ENCODE assay signal across 9 cellular contexts in genomic region chr19:46744005-46744691, GRCh38.
DNase-seq lines count a peak whose midpoint lies in the region; ATAC-seq lines count a peak whose summit lies in the region.
"Had no signal": no experiment of that assay in that cellular context is flagged by ENCODE, and none has a peak within 500 bp of the region (broad histone marks: within the 10 kb centered on the region; RNA-seq: fewer than 3 reads in every experiment).

No MANE protein-coding gene starts in this region.

- DNase-seq in HAP-1 (ENCODE audit: low spot score in 2 of 2): no peak
- no peak for DNase-seq in memory B cell (ENCODE audit: low spot score in 2 of 2)
- DNase-seq in central memory CD4-positive, alpha-beta T cell: no peak
- no peak for DNase-seq in NCI-H524 treated with DMSO at 0.1 percent for 48 hours (lab: John Stamatoyannopoulos, UW)
- DNase-seq in ecto neural progenitor cell (ENCODE audit: low spot score): no peak
- DNase-seq: amygdala had no signal

- no peaks in the 10 kb centered on the region for H3K4me1 ChIP-seq in ACC112 (ENCODE audit: control insufficient read depth, insufficient read depth, low read length, unreplicated experiment)
- peaks cover 11% of the 10 kb centered on the region for H3K4me1 ChIP-seq in HAP-1

- H3K9me3 ChIP-seq in HAP-1: no peaks in the 10 kb centered on the region

- H3K27me3 Mint-ChIP-seq in activated naive CD8-positive, alpha-beta T cell: no peaks in the 10 kb centered on the region
- no peaks in the 10 kb centered on the region for H3K27me3 Mint-ChIP-seq in memory B cell

- H3K27me3 ChIP-seq in ACC112 (ENCODE audit: insufficient read depth, low read length) (no peaks in the 10 kb centered on the region), HAP-1 (ENCODE audit: low read depth) (no peaks in the 10 kb centered on the region)

- no peak overlapping the region for H3K27ac ChIP-seq in ACC112 (ENCODE audit: low read depth, low read length)

- H3K79me2 ChIP-seq in ACC112 (ENCODE audit: control insufficient read depth, insufficient read depth, low read length, unreplicated experiment): peaks cover 65% of the 10 kb centered on the region

- no peaks in the 10 kb centered on the region for H3K36me3 ChIP-seq in ACC112 (ENCODE audit: insufficient read depth, low read length)
- H3K36me3 ChIP-seq in HAP-1 (replicated peaks): peaks cover 20% of the 10 kb centered on the region

- no peaks in the 10 kb centered on the region for H3K9me3 Mint-ChIP-seq in activated naive CD8-positive, alpha-beta T cell (ENCODE audit: low read depth)
- no peaks in the 10 kb centered on the region for H3K9me3 Mint-ChIP-seq in memory B cell

- no peak overlapping the region for H2AFZ ChIP-seq in ACC112 (ENCODE audit: low read length, unreplicated experiment)

- no peak overlapping the region for H3K27ac Mint-ChIP-seq in activated naive CD8-positive, alpha-beta T cell
- H3K27ac Mint-ChIP-seq in memory B cell: peak overlapping the region; percentile 35

- peaks cover 53% of the 10 kb centered on the region for H3K4me1 Mint-ChIP-seq in activated naive CD8-positive, alpha-beta T cell (ENCODE audit: low read depth)
- H3K4me1 Mint-ChIP-seq in memory B cell: peaks cover 48% of the 10 kb centered on the region

- peak overlapping the region; percentile 94 for H3K4me3 Mint-ChIP-seq in activated naive CD8-positive, alpha-beta T cell
- peak overlapping the region; percentile 95 for H3K4me3 Mint-ChIP-seq in memory B cell

- H3K36me3 Mint-ChIP-seq in activated naive CD8-positive, alpha-beta T cell: no peaks in the 10 kb centered on the region
- peaks cover 6% of the 10 kb centered on the region for H3K36me3 Mint-ChIP-seq in memory B cell

- in situ Hi-C loops in HAP-1 (cut with MboI; ENCODE audit: low sequenced_read_pairs): no loop called here

- H3K4me3 ChIP-seq in ACC112 (ENCODE audit: low read depth, low read length): peak overlapping the region; percentile 89
- H3K4me3 ChIP-seq in HAP-1: peak overlapping the region; percentile 91

- ATAC-seq in memory B cell (ENCODE audit: low read depth) (no peak), GM21723 (IDR thresholded peaks at IDR 0.05; ENCODE audit: unreplicated experiment) (no peak)
